Comparison of ENCODE assay signal across 1 cellular context in the genomic region with DNA sequence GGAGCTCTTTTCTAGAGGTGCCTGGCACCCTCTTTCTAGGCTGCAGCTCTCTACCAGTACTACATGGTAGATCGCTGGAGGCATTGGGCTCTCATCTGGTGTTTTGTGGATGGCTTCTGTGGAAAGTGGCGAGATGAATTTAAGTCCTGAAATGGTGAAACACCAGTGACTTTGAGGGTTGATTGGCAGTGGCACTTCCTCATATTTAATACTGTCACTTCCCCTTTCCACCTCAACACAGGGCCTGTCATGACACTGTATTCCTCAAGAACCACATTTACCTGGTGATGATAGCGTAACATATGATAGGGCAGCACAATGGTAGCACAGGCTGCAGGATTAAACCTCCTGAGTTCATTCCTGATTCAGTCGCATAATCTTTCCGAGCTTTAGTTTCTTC.
A peak's percentile ranks its signal among the peaks of the same experiment; 100 is the strongest.
TF ChIP-seq lines count a peak whose summit lies in the region.

No MANE protein-coding gene starts in this region.

TF ChIP-seq in GM12878, 131 proteins besides CTCF, POLR2A, EP300 and RAD21:
- TF ChIP-seq, protein P1, sequence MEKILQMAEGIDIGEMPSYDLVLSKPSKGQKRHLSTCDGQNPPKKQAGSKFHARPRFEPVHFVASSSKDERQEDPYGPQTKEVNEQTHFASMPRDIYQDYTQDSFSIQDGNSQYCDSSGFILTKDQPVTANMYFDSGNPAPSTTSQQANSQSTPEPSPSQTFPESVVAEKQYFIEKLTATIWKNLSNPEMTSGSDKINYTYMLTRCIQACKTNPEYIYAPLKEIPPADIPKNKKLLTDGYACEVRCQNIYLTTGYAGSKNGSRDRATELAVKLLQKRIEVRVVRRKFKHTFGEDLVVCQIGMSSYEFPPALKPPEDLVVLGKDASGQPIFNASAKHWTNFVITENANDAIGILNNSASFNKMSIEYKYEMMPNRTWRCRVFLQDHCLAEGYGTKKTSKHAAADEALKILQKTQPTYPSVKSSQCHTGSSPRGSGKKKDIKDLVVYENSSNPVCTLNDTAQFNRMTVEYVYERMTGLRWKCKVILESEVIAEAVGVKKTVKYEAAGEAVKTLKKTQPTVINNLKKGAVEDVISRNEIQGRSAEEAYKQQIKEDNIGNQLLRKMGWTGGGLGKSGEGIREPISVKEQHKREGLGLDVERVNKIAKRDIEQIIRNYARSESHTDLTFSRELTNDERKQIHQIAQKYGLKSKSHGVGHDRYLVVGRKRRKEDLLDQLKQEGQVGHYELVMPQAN (conservative IDR thresholded peaks at IDR 0.05) = no peak
- no peak for TF ChIP-seq BHLHE40 (IDR thresholded peaks at IDR 0.05; ENCODE audit: borderline replicate concordance in 1 of 2, low read depth in 2 of 2, low read length in 1 of 2)
- TF ChIP-seq SPI1 (IDR thresholded peaks at IDR 0.05; ENCODE audit: borderline replicate concordance, insufficient read depth, low read depth, low read length) = peak; percentile 94
- TF ChIP-seq YY1 (IDR thresholded peaks at IDR 0.05; ENCODE audit: low read depth, low read length) = no peak
- TF ChIP-seq JUNB (IDR thresholded peaks at IDR 0.05) = no peak
- no peak for TF ChIP-seq SIX5 (IDR thresholded peaks at IDR 0.05; ENCODE audit: low read depth, low read length, severe bottlenecking)
- no peak for TF ChIP-seq CREB1 (IDR thresholded peaks at IDR 0.05; ENCODE audit: low read depth)
- peak; percentile 14; the same call in 1 of the 2 replicates for TF ChIP-seq RUNX3 (IDR thresholded peaks at IDR 0.05; ENCODE audit: low read length)
- TF ChIP-seq RFX5 (IDR thresholded peaks at IDR 0.05; ENCODE audit: low read depth, low read length) = no peak
- TF ChIP-seq NRF1 (conservative IDR thresholded peaks at IDR 0.05; ENCODE audit: low read depth, low read length) = no peak
- TF ChIP-seq PAX8 (IDR thresholded peaks at IDR 0.05) = no peak
- TF ChIP-seq, protein P2, sequence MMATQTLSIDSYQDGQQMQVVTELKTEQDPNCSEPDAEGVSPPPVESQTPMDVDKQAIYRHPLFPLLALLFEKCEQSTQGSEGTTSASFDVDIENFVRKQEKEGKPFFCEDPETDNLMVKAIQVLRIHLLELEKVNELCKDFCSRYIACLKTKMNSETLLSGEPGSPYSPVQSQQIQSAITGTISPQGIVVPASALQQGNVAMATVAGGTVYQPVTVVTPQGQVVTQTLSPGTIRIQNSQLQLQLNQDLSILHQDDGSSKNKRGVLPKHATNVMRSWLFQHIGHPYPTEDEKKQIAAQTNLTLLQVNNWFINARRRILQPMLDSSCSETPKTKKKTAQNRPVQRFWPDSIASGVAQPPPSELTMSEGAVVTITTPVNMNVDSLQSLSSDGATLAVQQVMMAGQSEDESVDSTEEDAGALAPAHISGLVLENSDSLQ (IDR thresholded peaks at IDR 0.05) = peak; percentile 74
